22 cellular contexts compared by ENCODE assay signal in the genomic region with DNA sequence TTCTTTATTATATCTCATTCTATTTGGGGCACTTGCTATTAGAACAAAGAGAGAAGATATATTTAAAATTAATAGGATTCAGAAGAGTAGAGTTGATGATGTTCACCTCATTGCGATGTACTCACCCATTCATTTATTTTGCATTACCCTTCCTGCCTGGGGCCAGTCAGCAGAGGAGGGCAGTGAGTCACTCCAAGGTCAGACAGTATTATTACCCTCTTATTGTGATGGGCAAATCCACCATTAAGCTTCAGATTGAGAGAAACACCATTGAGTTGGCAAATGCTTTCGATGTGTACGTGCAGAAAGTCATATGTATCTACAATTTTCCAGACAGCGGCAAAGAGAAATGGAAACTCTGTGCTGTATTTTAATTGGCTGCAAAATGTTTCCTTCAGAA.
DNase-seq lines count a peak whose midpoint lies in the region; ATAC-seq, FAIRE-seq and TF ChIP-seq lines count a peak whose summit lies in the region.
"Had no signal": no experiment of that assay in that cellular context is flagged by ENCODE, and none has a peak within 500 bp of the region (broad histone marks: within the 10 kb centered on the region; RNA-seq: fewer than 3 reads in every experiment).

No MANE protein-coding gene starts in this region.

- H3K4me2 ChIP-seq in astrocyte (ENCODE audit: low read length): no peak overlapping the region

- H3K27ac Mint-ChIP-seq in astrocyte (ENCODE audit: unreplicated experiment): no peak overlapping the region
- H3K27ac Mint-ChIP-seq: activated CD8-positive, alpha-beta T cell treated with anti-CD3 and anti-CD28 coated beads for 36 hours; CD4-positive, alpha-beta memory T cell; immature natural killer cell; mesothelial cell of epicardium had no signal

- H3K36me3 Mint-ChIP-seq in astrocyte (ENCODE audit: low read depth, unreplicated experiment): peaks cover 10% of the 10 kb centered on the region

- peaks cover 19% of the 10 kb centered on the region for H4K20me1 ChIP-seq in astrocyte (ENCODE audit: insufficient read depth, low read length)

- H3K4me1 ChIP-seq in astrocyte (ENCODE audit: insufficient read depth, low read length) (peaks cover 6% of the 10 kb centered on the region), foreskin keratinocyte (no peaks in the 10 kb centered on the region), right atrium auricular region (no peaks in the 10 kb centered on the region)
- H3K4me1 ChIP-seq: upper lobe of right lung had no signal

- H3K4me3 Mint-ChIP-seq in astrocyte (ENCODE audit: unreplicated experiment): no peak overlapping the region
- H3K4me3 Mint-ChIP-seq: activated CD8-positive, alpha-beta T cell treated with anti-CD3 and anti-CD28 coated beads for 36 hours; CD4-positive, alpha-beta memory T cell; immature natural killer cell; mesothelial cell of epicardium; neural crest cell; stimulated activated naive CD8-positive, alpha-beta T cell treated with anti-CD3 and anti-CD28 coated beads, Interleukin-15, amount 100 ng/mL, for 72 hours had no signal

- H3K36me3 ChIP-seq in astrocyte (ENCODE audit: insufficient read depth, low read length): no peaks in the 10 kb centered on the region
- no peaks in the 10 kb centered on the region for H3K36me3 ChIP-seq in right atrium auricular region
- H3K36me3 ChIP-seq: upper lobe of right lung had no signal

- H3K4me3 ChIP-seq in astrocyte (ENCODE audit: insufficient read depth, low read depth, low read length) (no peak overlapping the region), right atrium auricular region (no peak overlapping the region)
- H3K4me3 ChIP-seq: upper lobe of right lung had no signal

- DNase-seq in Caki2 (ENCODE audit: low read depth) (peak; percentile 81), NCI-H226 (peak; percentile 24), astrocyte (ENCODE audit: low read depth) (peak; percentile 44), foreskin keratinocyte (peak in 1 of 2 donors; percentile 63), right atrium auricular region (ENCODE audit: low spot score) (no peak), OCI-M2 (lab: John Stamatoyannopoulos, UW; ENCODE audit: unreplicated experiment) (no peak)
- DNase-seq: activated CD8-positive, alpha-beta T cell treated with anti-CD3 and anti-CD28 coated beads for 36 hours; activated T-cell treated with anti-CD3 and anti-CD28 coated beads, Interleukin-2, amount 50 U/mL, for 48 hours; CD4-positive, alpha-beta memory T cell; cerebellar nuclear complex; immature natural killer cell; Karpas-422; NCI-H1436 treated with DMSO at 0.1 percent for 48 hours; NCI-H345; stimulated activated naive CD8-positive, alpha-beta T cell treated with anti-CD3 and anti-CD28 coated beads, Interleukin-15, amount 100 ng/mL, for 72 hours; upper lobe of right lung had no signal

- H2AFZ ChIP-seq in astrocyte (ENCODE audit: low read depth, low read length): no peak overlapping the region

- H3K27me3 ChIP-seq in astrocyte (ENCODE audit: insufficient read depth, low read length) (no peaks in the 10 kb centered on the region), foreskin keratinocyte (no peaks in the 10 kb centered on the region), right atrium auricular region (no peaks in the 10 kb centered on the region)
- H3K27me3 ChIP-seq: upper lobe of right lung had no signal

- no peak overlapping the region for H3K9ac ChIP-seq in astrocyte (ENCODE audit: low read length)

- TF ChIP-seq CTCF in astrocyte (IDR thresholded peaks at IDR 0.05; ENCODE audit: insufficient read depth, low read depth, low read length): no peak
- no peak for TF ChIP-seq CTCF in foreskin keratinocyte (conservative IDR thresholded peaks at IDR 0.05)
- TF ChIP-seq CTCF in right atrium auricular region (IDR thresholded peaks at IDR 0.05): no peak

- H3K79me2 ChIP-seq in astrocyte (ENCODE audit: insufficient read depth, low read length): peaks cover 46% of the 10 kb centered on the region

- no peaks in the 10 kb centered on the region for H3K9me3 ChIP-seq in astrocyte (ENCODE audit: insufficient read depth, low read depth, low read length)
- H3K9me3 ChIP-seq in right atrium auricular region: peaks cover 0 to 14% of the 10 kb centered on the region in 2 donors

- in situ Hi-C loops in Caki2 (cut with HindIII; ENCODE audit: low pct_unique_long_range_greater_than_20kb, low sequenced_read_pairs): no loop called here

- ATAC-seq in foreskin keratinocyte (peak; percentile 77), HG03097 (IDR thresholded peaks at IDR 0.05; ENCODE audit: low FRiP score, unreplicated experiment) (no peak), HG03378 (IDR thresholded peaks at IDR 0.05; ENCODE audit: unreplicated experiment) (no peak)
- ATAC-seq: activated CD8-positive, alpha-beta T cell treated with anti-CD3 and anti-CD28 coated beads for 36 hours; stimulated activated naive CD8-positive, alpha-beta T cell treated with anti-CD3 and anti-CD28 coated beads, Interleukin-15, amount 100 ng/mL, for 72 hours; upper lobe of right lung had no signal

- H3K27ac ChIP-seq in astrocyte (ENCODE audit: low read depth, low read length): no peak overlapping the region
- no peak overlapping the region for H3K27ac ChIP-seq in foreskin keratinocyte
- H3K27ac ChIP-seq in right atrium auricular region: no peak overlapping the region
- H3K27ac ChIP-seq: upper lobe of right lung, VCaP had no signal

- no peaks in the 10 kb centered on the region for H3K27me3 Mint-ChIP-seq in astrocyte (ENCODE audit: low read depth, unreplicated experiment)
- H3K27me3 Mint-ChIP-seq: activated CD8-positive, alpha-beta T cell treated with anti-CD3 and anti-CD28 coated beads for 36 hours; CD4-positive, alpha-beta memory T cell; stimulated activated naive CD8-positive, alpha-beta T cell treated with anti-CD3 and anti-CD28 coated beads, Interleukin-15, amount 100 ng/mL, for 72 hours had no signal

- peaks cover 9% of the 10 kb centered on the region for H3K4me1 Mint-ChIP-seq in astrocyte (ENCODE audit: low read depth, unreplicated experiment)
- H3K4me1 Mint-ChIP-seq: immature natural killer cell; mesothelial cell of epicardium; stimulated activated naive CD8-positive, alpha-beta T cell treated with anti-CD3 and anti-CD28 coated beads, Interleukin-15, amount 100 ng/mL, for 72 hours had no signal

- FAIRE-seq in astrocyte (lab: Jason Lieb, UNC): no peak
- FAIRE-seq: endometrium had no signal

- peaks cover 4% of the 10 kb centered on the region for H3K9me3 Mint-ChIP-seq in astrocyte (ENCODE audit: unreplicated experiment)

Comparison
In these comparisons a context has a peak if more than half of its experiments do, and no peak if none do; other contexts are left out.
1. DNase-seq: peak in Caki2 (single experiment), NCI-H226 (single experiment) and astrocyte (single experiment); none in right atrium auricular region (single experiment) and OCI-M2 (single experiment).